Comparison of ENCODE assay signal across 1 cellular context in the genomic region with DNA sequence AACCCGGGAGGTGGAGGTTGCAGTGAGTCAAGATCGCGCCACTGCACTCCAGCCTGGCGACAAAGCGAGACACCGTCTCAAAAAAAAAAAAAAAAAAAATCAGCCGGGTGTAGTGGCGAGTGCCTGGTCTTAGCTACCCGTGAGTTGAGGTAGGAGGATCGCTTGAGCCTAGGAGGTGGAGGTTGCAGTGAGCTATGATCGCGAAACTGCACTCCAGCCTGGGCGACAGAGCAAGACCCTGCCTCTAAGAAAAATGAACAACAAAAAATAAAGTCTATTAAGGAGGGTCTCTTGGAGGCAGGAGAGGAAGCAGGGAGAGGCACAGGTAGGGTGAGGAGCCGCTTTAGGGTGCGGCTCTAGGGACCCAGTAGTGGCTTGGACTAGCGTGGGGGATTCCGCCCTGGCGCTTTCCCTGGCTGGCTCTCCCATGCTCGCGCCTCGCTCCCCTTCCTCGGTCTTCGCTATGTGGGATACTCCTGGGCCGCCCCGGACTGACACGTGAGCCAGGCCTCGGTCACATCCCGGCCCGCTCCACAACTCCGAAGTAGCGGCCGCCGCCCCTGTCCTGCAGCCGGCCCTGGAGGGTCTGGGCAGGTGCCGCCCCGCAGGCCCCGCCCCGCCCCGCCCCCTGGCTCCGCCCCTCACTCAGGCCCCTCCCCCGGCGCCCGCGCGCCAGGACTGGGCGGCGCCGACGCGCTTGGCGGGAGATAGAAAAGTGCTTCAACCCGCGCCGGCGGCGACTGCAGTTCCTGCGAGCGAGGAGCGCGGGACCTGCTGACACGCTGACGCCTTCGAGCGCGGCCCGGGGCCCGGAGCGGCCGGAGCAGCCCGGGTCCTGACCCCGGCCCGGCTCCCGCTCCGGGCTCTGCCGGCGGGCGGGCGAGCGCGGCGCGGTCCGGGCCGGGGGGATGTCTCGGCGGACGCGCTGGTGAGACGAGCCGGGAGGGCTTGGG.
TF ChIP-seq lines count a peak whose summit lies in the region.

A gene (plus strand): TSS at position 739 of the 953 bp plus-strand sequence. CDS start 170 bp downstream, at position 909.

TF ChIP-seq in HepG2, 621 proteins besides CTCF, POLR2A, EP300 and RAD21 (continued from another document and continues in another):
- TF ChIP-seq ZNF160 (CRISPR knock-in tag; IDR thresholded peaks at IDR 0.05) (no peak; the same call in none of the 2 replicates), ELF4 (CRISPR knock-in tag; IDR thresholded peaks at IDR 0.05; ENCODE audit: borderline replicate concordance) (no peak), ZNF790 (CRISPR knock-in tag; IDR thresholded peaks at IDR 0.05; ENCODE audit: borderline replicate concordance) (no peak; the same call in 1 of the 2 replicates), ZKSCAN8 (CRISPR knock-in tag; IDR thresholded peaks at IDR 0.05; ENCODE audit: borderline replicate concordance) (no peak), ZSCAN22 (CRISPR knock-in tag; IDR thresholded peaks at IDR 0.05) (no peak), TSC22D2 (CRISPR knock-in tag; IDR thresholded peaks at IDR 0.05; ENCODE audit: borderline replicate concordance) (0 out of 2 replicates have a peak, but pooled peaks have one; percentile 21), SAFB2 (CRISPR knock-in tag; IDR thresholded peaks at IDR 0.05; ENCODE audit: borderline replicate concordance, low read depth) (no peak), REXO4 (CRISPR knock-in tag; IDR thresholded peaks at IDR 0.05; ENCODE audit: borderline replicate concordance) (no peak), ATF1 (CRISPR knock-in tag; IDR thresholded peaks at IDR 0.05) (no peak), ERF (CRISPR knock-in tag; IDR thresholded peaks at IDR 0.05) (peak; percentile 90), ZNF333 (CRISPR knock-in tag; IDR thresholded peaks at IDR 0.05; ENCODE audit: borderline replicate concordance) (peak; percentile 94; the same call in 1 of the 2 replicates), ZNF331 (CRISPR knock-in tag; IDR thresholded peaks at IDR 0.05) (peak; percentile 71; the same call in 1 of the 2 replicates), TGIF2 (CRISPR knock-in tag; IDR thresholded peaks at IDR 0.05) (peak; percentile 99), ZNF589 (CRISPR knock-in tag; conservative IDR thresholded peaks at IDR 0.05) (0 out of 2 replicates have a peak, but pooled peaks have one; percentile 78), RBM39 (IDR thresholded peaks at IDR 0.05; ENCODE audit: low read depth, low read length, poor library complexity, severe bottlenecking) (no peak), FLYWCH1 (CRISPR knock-in tag; IDR thresholded peaks at IDR 0.05) (no peak; the same call in 1 of the 2 replicates), ARNT (IDR thresholded peaks at IDR 0.05) (no peak), DPF2 (CRISPR knock-in tag; IDR thresholded peaks at IDR 0.05; ENCODE audit: borderline replicate concordance, low read depth) (no peak), BRCA1 (CRISPR knock-in tag; IDR thresholded peaks at IDR 0.05) (no peak), RORA (CRISPR knock-in tag; IDR thresholded peaks at IDR 0.05) (no peak), IRF2 (CRISPR knock-in tag; IDR thresholded peaks at IDR 0.05) (no peak), RFX1 (IDR thresholded peaks at IDR 0.05) (no peak), SOX5 (CRISPR knock-in tag; IDR thresholded peaks at IDR 0.05; ENCODE audit: borderline replicate concordance) (no peak), ZNF234 (CRISPR knock-in tag; conservative IDR thresholded peaks at IDR 0.05) (0 out of 2 replicates have a peak, but pooled peaks have one; percentile 20), RBFOX2 (IDR thresholded peaks at IDR 0.05; ENCODE audit: low read depth, low read length) (peak; percentile 67), SRSF1 (optimal IDR thresholded peaks at IDR 0.05; ENCODE audit: low read depth, low read length) (no peak), ZNF557 (CRISPR knock-in tag; IDR thresholded peaks at IDR 0.05) (no peak), MIER2 (CRISPR knock-in tag; IDR thresholded peaks at IDR 0.05) (peak; percentile 65; the same call in 1 of the 2 replicates), RARG (CRISPR knock-in tag; IDR thresholded peaks at IDR 0.05; ENCODE audit: low read depth) (no peak), ZNF644 (CRISPR knock-in tag; IDR thresholded peaks at IDR 0.05; ENCODE audit: low read depth) (no peak), CREB1 (IDR thresholded peaks at IDR 0.05) (peak; percentile 50; the same call in 1 of the 2 replicates), CREB1 (CRISPR knock-in tag; IDR thresholded peaks at IDR 0.05) (no peak; the same call in 1 of the 2 replicates), ZNF703 (CRISPR knock-in tag; IDR thresholded peaks at IDR 0.05; ENCODE audit: borderline replicate concordance) (no peak), ZFP36L2 (CRISPR knock-in tag; IDR thresholded peaks at IDR 0.05) (no peak)
- TF ChIP-seq, protein P1, sequence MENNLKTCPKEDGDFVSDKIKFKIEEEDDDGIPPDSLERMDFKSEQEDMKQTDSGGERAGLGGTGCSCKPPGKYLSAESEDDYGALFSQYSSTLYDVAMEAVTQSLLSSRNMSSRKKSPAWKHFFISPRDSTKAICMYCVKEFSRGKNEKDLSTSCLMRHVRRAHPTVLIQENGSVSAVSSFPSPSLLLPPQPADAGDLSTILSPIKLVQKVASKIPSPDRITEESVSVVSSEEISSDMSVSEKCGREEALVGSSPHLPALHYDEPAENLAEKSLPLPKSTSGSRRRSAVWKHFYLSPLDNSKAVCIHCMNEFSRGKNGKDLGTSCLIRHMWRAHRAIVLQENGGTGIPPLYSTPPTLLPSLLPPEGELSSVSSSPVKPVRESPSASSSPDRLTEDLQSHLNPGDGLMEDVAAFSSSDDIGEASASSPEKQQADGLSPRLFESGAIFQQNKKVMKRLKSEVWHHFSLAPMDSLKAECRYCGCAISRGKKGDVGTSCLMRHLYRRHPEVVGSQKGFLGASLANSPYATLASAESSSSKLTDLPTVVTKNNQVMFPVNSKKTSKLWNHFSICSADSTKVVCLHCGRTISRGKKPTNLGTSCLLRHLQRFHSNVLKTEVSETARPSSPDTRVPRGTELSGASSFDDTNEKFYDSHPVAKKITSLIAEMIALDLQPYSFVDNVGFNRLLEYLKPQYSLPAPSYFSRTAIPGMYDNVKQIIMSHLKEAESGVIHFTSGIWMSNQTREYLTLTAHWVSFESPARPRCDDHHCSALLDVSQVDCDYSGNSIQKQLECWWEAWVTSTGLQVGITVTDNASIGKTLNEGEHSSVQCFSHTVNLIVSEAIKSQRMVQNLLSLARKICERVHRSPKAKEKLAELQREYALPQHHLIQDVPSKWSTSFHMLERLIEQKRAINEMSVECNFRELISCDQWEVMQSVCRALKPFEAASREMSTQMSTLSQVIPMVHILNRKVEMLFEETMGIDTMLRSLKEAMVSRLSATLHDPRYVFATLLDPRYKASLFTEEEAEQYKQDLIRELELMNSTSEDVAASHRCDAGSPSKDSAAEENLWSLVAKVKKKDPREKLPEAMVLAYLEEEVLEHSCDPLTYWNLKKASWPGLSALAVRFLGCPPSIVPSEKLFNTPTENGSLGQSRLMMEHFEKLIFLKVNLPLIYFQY (CRISPR knock-in tag; IDR thresholded peaks at IDR 0.05; ENCODE audit: borderline replicate concordance), result peak; percentile 36; the same call in 1 of the 2 replicates
- TF ChIP-seq, protein P2, sequence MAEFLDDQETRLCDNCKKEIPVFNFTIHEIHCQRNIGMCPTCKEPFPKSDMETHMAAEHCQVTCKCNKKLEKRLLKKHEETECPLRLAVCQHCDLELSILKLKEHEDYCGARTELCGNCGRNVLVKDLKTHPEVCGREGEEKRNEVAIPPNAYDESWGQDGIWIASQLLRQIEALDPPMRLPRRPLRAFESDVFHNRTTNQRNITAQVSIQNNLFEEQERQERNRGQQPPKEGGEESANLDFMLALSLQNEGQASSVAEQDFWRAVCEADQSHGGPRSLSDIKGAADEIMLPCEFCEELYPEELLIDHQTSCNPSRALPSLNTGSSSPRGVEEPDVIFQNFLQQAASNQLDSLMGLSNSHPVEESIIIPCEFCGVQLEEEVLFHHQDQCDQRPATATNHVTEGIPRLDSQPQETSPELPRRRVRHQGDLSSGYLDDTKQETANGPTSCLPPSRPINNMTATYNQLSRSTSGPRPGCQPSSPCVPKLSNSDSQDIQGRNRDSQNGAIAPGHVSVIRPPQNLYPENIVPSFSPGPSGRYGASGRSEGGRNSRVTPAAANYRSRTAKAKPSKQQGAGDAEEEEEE (CRISPR knock-in tag; IDR thresholded peaks at IDR 0.05; ENCODE audit: borderline replicate concordance), result peak; percentile 84; the same call in 1 of the 2 replicates
- TF ChIP-seq, protein P3, sequence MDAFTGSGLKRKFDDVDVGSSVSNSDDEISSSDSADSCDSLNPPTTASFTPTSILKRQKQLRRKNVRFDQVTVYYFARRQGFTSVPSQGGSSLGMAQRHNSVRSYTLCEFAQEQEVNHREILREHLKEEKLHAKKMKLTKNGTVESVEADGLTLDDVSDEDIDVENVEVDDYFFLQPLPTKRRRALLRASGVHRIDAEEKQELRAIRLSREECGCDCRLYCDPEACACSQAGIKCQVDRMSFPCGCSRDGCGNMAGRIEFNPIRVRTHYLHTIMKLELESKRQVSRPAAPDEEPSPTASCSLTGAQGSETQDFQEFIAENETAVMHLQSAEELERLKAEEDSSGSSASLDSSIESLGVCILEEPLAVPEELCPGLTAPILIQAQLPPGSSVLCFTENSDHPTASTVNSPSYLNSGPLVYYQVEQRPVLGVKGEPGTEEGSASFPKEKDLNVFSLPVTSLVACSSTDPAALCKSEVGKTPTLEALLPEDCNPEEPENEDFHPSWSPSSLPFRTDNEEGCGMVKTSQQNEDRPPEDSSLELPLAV (CRISPR knock-in tag; conservative IDR thresholded peaks at IDR 0.05; ENCODE audit: low read depth), result peak; percentile 86; the same call in 1 of the 2 replicates
- TF ChIP-seq, protein P4, sequence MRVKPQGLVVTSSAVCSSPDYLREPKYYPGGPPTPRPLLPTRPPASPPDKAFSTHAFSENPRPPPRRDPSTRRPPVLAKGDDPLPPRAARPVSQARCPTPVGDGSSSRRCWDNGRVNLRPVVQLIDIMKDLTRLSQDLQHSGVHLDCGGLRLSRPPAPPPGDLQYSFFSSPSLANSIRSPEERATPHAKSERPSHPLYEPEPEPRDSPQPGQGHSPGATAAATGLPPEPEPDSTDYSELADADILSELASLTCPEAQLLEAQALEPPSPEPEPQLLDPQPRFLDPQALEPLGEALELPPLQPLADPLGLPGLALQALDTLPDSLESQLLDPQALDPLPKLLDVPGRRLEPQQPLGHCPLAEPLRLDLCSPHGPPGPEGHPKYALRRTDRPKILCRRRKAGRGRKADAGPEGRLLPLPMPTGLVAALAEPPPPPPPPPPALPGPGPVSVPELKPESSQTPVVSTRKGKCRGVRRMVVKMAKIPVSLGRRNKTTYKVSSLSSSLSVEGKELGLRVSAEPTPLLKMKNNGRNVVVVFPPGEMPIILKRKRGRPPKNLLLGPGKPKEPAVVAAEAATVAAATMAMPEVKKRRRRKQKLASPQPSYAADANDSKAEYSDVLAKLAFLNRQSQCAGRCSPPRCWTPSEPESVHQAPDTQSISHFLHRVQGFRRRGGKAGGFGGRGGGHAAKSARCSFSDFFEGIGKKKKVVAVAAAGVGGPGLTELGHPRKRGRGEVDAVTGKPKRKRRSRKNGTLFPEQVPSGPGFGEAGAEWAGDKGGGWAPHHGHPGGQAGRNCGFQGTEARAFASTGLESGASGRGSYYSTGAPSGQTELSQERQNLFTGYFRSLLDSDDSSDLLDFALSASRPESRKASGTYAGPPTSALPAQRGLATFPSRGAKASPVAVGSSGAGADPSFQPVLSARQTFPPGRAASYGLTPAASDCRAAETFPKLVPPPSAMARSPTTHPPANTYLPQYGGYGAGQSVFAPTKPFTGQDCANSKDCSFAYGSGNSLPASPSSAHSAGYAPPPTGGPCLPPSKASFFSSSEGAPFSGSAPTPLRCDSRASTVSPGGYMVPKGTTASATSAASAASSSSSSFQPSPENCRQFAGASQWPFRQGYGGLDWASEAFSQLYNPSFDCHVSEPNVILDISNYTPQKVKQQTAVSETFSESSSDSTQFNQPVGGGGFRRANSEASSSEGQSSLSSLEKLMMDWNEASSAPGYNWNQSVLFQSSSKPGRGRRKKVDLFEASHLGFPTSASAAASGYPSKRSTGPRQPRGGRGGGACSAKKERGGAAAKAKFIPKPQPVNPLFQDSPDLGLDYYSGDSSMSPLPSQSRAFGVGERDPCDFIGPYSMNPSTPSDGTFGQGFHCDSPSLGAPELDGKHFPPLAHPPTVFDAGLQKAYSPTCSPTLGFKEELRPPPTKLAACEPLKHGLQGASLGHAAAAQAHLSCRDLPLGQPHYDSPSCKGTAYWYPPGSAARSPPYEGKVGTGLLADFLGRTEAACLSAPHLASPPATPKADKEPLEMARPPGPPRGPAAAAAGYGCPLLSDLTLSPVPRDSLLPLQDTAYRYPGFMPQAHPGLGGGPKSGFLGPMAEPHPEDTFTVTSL (CRISPR knock-in tag; IDR thresholded peaks at IDR 0.05; ENCODE audit: borderline replicate concordance), result no peak
- TF ChIP-seq, protein P5, sequence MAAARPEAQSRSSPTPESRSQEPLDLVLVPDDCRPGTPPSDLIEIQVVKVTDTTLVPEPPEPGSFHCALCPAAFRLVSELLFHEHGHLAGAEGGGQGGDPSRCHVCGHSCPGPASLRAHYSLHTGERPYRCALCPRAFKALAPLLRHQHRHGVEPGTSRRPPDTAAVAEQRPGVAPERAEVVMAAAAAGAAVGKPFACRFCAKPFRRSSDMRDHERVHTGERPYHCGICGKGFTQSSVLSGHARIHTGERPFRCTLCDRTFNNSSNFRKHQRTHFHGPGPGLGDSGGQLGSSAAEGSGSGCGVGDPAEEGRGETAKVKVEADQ (CRISPR knock-in tag; IDR thresholded peaks at IDR 0.05; ENCODE audit: borderline replicate concordance), result no peak
- TF ChIP-seq, protein P6, sequence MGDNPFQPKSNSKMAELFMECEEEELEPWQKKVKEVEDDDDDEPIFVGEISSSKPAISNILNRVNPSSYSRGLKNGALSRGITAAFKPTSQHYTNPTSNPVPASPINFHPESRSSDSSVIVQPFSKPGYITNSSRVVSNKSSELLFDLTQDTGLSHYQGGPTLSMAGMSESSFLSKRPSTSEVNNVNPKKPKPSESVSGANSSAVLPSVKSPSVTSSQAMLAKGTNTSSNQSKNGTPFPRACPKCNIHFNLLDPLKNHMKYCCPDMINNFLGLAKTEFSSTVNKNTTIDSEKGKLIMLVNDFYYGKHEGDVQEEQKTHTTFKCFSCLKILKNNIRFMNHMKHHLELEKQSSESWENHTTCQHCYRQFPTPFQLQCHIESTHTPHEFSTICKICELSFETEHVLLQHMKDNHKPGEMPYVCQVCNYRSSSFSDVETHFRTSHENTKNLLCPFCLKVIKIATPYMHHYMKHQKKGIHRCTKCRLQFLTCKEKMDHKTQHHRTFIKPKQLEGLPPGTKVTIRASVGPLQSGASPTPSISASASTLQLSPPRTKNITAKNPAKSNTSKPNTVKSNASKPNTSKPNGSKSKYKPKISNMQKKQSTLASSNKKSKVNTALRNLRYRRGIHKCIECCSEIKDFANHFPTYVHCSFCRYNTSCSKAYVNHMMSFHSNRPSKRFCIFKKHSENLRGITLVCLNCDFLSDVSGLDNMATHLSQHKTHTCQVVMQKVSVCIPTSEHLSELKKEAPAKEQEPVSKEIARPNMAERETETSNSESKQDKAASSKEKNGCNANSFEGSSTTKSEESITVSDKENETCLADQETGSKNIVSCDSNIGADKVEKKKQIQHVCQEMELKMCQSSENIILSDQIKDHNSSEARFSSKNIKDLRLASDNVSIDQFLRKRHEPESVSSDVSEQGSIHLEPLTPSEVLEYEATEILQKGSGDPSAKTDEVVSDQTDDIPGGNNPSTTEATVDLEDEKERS (CRISPR knock-in tag; IDR thresholded peaks at IDR 0.05), result no peak
